In the genomic region with DNA sequence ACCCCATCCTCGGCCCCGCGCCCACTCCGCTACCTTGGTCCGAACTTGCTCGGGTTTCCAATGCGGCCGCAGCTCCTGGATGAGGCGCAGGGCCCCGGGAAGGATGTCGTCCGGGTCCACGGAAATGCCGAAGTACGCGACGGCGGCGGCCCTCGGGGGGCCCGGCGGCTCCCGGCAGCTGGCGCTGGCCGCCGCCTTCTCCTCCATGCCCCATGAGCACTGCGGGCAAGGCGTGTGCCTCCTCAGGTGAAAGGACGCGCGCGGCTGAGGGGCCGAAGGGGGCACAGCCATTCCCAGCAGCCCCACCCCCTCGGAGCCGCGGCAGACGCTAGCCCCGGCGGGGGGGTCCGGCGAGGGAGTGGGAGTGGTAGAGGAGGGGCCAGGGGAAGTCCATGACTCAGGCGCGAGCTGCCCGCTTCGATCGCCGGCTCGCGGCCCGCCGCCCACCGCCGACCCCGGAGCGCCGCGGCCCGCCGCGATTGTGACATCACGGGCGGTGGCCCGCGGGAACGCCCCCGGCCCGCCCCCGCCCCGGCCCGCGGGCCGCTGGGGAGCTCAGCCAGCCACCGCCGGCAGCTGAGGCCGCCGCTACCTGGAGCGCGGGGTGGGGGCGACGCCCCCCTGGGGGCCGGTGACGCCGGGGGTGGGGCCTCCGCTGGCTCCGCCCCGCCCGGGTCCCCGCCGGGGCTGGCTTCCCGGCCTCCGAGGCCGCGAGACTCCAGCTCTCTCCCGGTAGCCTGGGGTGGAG, we compare ENCODE assay signal across 1 cellular context.
TF ChIP-seq lines count a peak whose summit lies in the region.

A gene with protein sequence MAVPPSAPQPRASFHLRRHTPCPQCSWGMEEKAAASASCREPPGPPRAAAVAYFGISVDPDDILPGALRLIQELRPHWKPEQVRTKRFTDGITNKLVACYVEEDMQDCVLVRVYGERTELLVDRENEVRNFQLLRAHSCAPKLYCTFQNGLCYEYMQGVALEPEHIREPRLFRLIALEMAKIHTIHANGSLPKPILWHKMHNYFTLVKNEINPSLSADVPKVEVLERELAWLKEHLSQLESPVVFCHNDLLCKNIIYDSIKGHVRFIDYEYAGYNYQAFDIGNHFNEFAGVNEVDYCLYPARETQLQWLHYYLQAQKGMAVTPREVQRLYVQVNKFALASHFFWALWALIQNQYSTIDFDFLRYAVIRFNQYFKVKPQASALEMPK (minus strand): TSS at position 483 of the 748 bp plus-strand sequence. CDS start 192 bp downstream, at position 291.

TF ChIP-seq in GM23338, 12 proteins besides CTCF, POLR2A, EP300 and RAD21:
- TF ChIP-seq POLR2AphosphoS5 (IDR thresholded peaks at IDR 0.05; ENCODE audit: low read depth) (0 out of 2 replicates have a peak, but pooled peaks have one; percentile 40), ETS1 (IDR thresholded peaks at IDR 0.05) (no peak), CREB1 (CRISPR knock-in tag; IDR thresholded peaks at IDR 0.05; ENCODE audit: low read depth) (peak; percentile 70), REST (IDR thresholded peaks at IDR 0.05; ENCODE audit: unreplicated experiment) (no peak), NANOG (IDR thresholded peaks at IDR 0.05; ENCODE audit: borderline replicate concordance) (no peak), EZH2phosphoT487 (IDR thresholded peaks at IDR 0.05; ENCODE audit: unreplicated experiment) (no peak), JUNB (IDR thresholded peaks at IDR 0.05; ENCODE audit: unreplicated experiment) (no peak)
- TF ChIP-seq, protein P1, sequence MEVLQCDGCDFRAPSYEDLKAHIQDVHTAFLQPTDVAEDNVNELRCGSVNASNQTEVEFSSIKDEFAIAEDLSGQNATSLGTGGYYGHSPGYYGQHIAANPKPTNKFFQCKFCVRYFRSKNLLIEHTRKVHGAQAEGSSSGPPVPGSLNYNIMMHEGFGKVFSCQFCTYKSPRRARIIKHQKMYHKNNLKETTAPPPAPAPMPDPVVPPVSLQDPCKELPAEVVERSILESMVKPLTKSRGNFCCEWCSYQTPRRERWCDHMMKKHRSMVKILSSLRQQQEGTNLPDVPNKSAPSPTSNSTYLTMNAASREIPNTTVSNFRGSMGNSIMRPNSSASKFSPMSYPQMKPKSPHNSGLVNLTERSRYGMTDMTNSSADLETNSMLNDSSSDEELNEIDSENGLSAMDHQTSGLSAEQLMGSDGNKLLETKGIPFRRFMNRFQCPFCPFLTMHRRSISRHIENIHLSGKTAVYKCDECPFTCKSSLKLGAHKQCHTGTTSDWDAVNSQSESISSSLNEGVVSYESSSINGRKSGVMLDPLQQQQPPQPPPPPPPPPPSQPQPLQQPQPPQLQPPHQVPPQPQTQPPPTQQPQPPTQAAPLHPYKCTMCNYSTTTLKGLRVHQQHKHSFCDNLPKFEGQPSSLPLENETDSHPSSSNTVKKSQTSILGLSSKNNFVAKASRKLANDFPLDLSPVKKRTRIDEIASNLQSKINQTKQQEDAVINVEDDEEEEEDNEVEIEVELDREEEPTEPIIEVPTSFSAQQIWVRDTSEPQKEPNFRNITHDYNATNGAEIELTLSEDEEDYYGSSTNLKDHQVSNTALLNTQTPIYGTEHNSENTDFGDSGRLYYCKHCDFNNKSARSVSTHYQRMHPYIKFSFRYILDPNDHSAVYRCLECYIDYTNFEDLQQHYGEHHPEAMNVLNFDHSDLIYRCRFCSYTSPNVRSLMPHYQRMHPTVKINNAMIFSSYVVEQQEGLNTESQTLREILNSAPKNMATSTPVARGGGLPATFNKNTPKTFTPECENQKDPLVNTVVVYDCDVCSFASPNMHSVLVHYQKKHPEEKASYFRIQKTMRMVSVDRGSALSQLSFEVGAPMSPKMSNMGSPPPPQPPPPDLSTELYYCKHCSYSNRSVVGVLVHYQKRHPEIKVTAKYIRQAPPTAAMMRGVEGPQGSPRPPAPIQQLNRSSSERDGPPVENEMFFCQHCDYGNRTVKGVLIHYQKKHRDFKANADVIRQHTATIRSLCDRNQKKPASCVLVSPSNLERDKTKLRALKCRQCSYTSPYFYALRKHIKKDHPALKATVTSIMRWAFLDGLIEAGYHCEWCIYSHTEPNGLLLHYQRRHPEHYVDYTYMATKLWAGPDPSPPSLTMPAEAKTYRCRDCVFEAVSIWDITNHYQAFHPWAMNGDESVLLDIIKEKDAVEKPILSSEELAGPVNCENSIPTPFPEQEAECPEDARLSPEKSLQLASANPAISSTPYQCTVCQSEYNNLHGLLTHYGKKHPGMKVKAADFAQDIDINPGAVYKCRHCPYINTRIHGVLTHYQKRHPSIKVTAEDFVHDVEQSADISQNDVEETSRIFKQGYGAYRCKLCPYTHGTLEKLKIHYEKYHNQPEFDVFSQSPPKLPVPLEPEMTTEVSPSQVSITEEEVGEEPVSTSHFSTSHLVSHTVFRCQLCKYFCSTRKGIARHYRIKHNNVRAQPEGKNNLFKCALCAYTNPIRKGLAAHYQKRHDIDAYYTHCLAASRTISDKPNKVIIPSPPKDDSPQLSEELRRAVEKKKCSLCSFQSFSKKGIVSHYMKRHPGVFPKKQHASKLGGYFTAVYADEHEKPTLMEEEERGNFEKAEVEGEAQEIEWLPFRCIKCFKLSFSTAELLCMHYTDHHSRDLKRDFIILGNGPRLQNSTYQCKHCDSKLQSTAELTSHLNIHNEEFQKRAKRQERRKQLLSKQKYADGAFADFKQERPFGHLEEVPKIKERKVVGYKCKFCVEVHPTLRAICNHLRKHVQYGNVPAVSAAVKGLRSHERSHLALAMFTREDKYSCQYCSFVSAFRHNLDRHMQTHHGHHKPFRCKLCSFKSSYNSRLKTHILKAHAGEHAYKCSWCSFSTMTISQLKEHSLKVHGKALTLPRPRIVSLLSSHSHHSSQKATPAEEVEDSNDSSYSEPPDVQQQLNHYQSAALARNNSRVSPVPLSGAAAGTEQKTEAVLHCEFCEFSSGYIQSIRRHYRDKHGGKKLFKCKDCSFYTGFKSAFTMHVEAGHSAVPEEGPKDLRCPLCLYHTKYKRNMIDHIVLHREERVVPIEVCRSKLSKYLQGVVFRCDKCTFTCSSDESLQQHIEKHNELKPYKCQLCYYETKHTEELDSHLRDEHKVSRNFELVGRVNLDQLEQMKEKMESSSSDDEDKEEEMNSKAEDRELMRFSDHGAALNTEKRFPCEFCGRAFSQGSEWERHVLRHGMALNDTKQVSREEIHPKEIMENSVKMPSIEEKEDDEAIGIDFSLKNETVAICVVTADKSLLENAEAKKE (CRISPR knock-in tag; IDR thresholded peaks at IDR 0.05) = no peak
